ENCODE assay signal across 1 cellular context in the genomic region with DNA sequence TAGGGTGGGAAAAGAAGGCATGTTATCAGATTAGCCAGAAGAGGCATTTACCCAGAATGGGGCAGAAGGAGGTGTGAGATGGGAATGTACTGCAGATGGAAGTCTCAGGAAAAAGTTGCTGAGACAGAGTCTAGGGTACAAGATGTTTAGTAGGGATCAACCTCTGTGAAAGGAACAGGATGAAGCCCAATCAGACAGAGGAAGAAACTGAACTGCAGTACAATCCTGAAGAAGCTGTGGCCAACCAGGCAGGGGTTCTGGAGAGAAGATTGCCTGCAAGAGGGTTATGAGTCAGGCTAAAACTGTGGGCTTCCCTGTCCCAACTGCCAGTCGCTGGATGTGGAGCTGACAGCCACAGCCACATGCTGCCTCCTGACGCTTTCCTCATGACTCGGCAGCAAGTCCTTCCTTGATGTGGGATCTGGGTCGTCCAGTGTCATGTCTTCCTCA.
TF ChIP-seq lines count a peak whose summit lies in the region.

No MANE protein-coding gene starts in this region.

TF ChIP-seq in IMR-90, 13 proteins besides CTCF, POLR2A, EP300 and RAD21:
- TF ChIP-seq RFX5 (IDR thresholded peaks at IDR 0.05; ENCODE audit: low read depth, low read length) (no peak), FOS (IDR thresholded peaks at IDR 0.05; ENCODE audit: low read depth, low read length) (peak; percentile 50), SMC3 (IDR thresholded peaks at IDR 0.05; ENCODE audit: low read depth, low read length) (no peak), BHLHE40 (IDR thresholded peaks at IDR 0.05; ENCODE audit: low read depth, low read length) (no peak), MXI1 (IDR thresholded peaks at IDR 0.05; ENCODE audit: borderline replicate concordance, low read depth, low read length) (peak; percentile 66), NFE2L2 (IDR thresholded peaks at IDR 0.05; ENCODE audit: low read depth, low read length) (peak; percentile 36; the same call in 1 of the 2 replicates), RCOR1 (IDR thresholded peaks at IDR 0.05; ENCODE audit: insufficient replicate concordance, low read length) (no peak)
- TF ChIP-seq, protein P1, sequence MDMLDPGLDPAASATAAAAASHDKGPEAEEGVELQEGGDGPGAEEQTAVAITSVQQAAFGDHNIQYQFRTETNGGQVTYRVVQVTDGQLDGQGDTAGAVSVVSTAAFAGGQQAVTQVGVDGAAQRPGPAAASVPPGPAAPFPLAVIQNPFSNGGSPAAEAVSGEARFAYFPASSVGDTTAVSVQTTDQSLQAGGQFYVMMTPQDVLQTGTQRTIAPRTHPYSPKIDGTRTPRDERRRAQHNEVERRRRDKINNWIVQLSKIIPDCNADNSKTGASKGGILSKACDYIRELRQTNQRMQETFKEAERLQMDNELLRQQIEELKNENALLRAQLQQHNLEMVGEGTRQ (IDR thresholded peaks at IDR 0.05; ENCODE audit: low read depth, low read length) = 0 out of 2 replicates have a peak, but pooled peaks have one; percentile 8
TF ChIP-seq in IMR-90: peak in this region for 4.
